8 cellular contexts compared by ENCODE assay signal in genomic region chr4:184288451-184289178, GRCh38.
DNase-seq lines count a peak whose midpoint lies in the region; ATAC-seq and TF ChIP-seq lines count a peak whose summit lies in the region.

No MANE protein-coding gene starts in this region.

- intact Hi-C loops in left lung (cut with DNase I), result no loop called here

- peak; percentile 23 for DNase-seq in NCI-H2107 treated with DMSO at 0.1 percent for 48 hours (lab: John Stamatoyannopoulos, UW; ENCODE audit: unreplicated experiment)
- no peak for DNase-seq in left lung
- DNase-seq in SHP77 (lab: John Stamatoyannopoulos, UW), result no peak
- no peak for DNase-seq in middle frontal gyrus (ENCODE audit: extremely low spot score, low spot score)
- no peak for DNase-seq in foreskin melanocyte
- DNase-seq in germinal center (ENCODE audit: low spot score), result no peak

- H3K27ac ChIP-seq in left lung, result peak overlapping the region; percentile 49 to 57

- no peaks in the 10 kb centered on the region for H3K36me3 ChIP-seq in left lung

- no peaks in the 10 kb centered on the region for H3K27me3 ChIP-seq in left lung

- ATAC-seq in GM18519 (IDR thresholded peaks at IDR 0.05; ENCODE audit: low FRiP score, unreplicated experiment) (peak; percentile 48), GM21723 (IDR thresholded peaks at IDR 0.05; ENCODE audit: unreplicated experiment) (peak; percentile 67), left lung (peak; percentile 28)

- H3K9me3 ChIP-seq in left lung, result no peaks in the 10 kb centered on the region

- H3K4me1 ChIP-seq in left lung, result peaks cover 6 to 10% of the 10 kb centered on the region in 2 donors

- no peak overlapping the region for H3K4me3 ChIP-seq in left lung

- no peak for TF ChIP-seq CTCF in left lung (IDR thresholded peaks at IDR 0.05)
